18 cellular contexts compared by ENCODE assay signal in genomic region chr5:93250431-93250830, GRCh38.
DNase-seq lines count a peak whose midpoint lies in the region; ATAC-seq and TF ChIP-seq lines count a peak whose summit lies in the region.
"Had no signal": no experiment of that assay in that cellular context is flagged by ENCODE, and none has a peak within 500 bp of the region (broad histone marks: within the 10 kb centered on the region; RNA-seq: fewer than 3 reads in every experiment).

No MANE protein-coding gene starts in this region.

- no peak overlapping the region for H3K27ac ChIP-seq in foreskin keratinocyte
- H3K27ac ChIP-seq: WERI-Rb-1 had no signal

- H3K4me1 ChIP-seq in adipocyte (ENCODE audit: control insufficient read depth, insufficient read depth, low read length) (peaks cover 15% of the 10 kb centered on the region), skeletal muscle satellite cell (ENCODE audit: control insufficient read depth, insufficient read depth, low read length) (peaks cover 30% of the 10 kb centered on the region), foreskin keratinocyte (no peaks in the 10 kb centered on the region)

- DNase-seq in HT-29 (ENCODE audit: low spot score) = peak; percentile 4
- peak; percentile 48 for DNase-seq in adipocyte (ENCODE audit: low read depth)
- DNase-seq in iris pigment epithelial cell (ENCODE audit: low read depth) = peak; percentile 53
- DNase-seq in foreskin keratinocyte = no peak
- DNase-seq in NCI-H1092 treated with DMSO at 0.1 percent for 48 hours (lab: John Stamatoyannopoulos, UW) = no peak
- DNase-seq: activated CD4-positive, alpha-beta T cell treated with anti-CD3 and anti-CD28 coated beads, Interleukin-2, amount 50 U/mL, for 48 hours; activated naive CD4-positive, alpha-beta T cell treated with anti-CD3 and anti-CD28 coated beads, Interleukin-2, amount 50 U/mL, for 16 hours; activated T-cell treated with anti-CD3 and anti-CD28 coated beads, Interleukin-2, amount 50 U/mL, for 1 hour; CD8-positive, alpha-beta memory T cell; DMS79 treated with DMSO at 0.1 percent for 48 hours; islet precursor cell; midbrain; NCI-H446; WERI-Rb-1 had no signal

- no peak for TF ChIP-seq POLR2A in GM18505 (IDR thresholded peaks at IDR 0.05; ENCODE audit: borderline replicate concordance, extremely low read depth, insufficient read depth, insufficient read length)

- H3K4me3 ChIP-seq in adipocyte (ENCODE audit: low read length) = peak overlapping the region; percentile 28
- peak overlapping the region; percentile 68 for H3K4me3 ChIP-seq in skeletal muscle satellite cell (ENCODE audit: low read length)

- H3K36me3 ChIP-seq in adipocyte (ENCODE audit: control insufficient read depth, insufficient read depth, low read length, severe bottlenecking) (no peaks in the 10 kb centered on the region), skeletal muscle satellite cell (ENCODE audit: insufficient read depth, low read length) (no peaks in the 10 kb centered on the region)
- H3K36me3 ChIP-seq: WERI-Rb-1 had no signal

- H3K27me3 ChIP-seq in adipocyte (replicated peaks; ENCODE audit: control insufficient read depth, insufficient read depth, low read length) (no peaks in the 10 kb centered on the region), skeletal muscle satellite cell (ENCODE audit: control insufficient read depth, insufficient read depth, low read length) (no peaks in the 10 kb centered on the region), foreskin keratinocyte (no peaks in the 10 kb centered on the region)

- ATAC-seq in foreskin keratinocyte (no peak), GM18867 (IDR thresholded peaks at IDR 0.05; ENCODE audit: unreplicated experiment) (no peak), GM18505 (IDR thresholded peaks at IDR 0.05; ENCODE audit: unreplicated experiment) (no peak)
- ATAC-seq: stimulated activated memory B cell treated with anti-CD40 and anti-IgM and Interleukin-4, amounts not matched to agents 10 μg/mL and 1 μg/mL and 100 μg/mL, for 72 hours had no signal

- no peak for TF ChIP-seq CTCF in foreskin keratinocyte (conservative IDR thresholded peaks at IDR 0.05)

- peak overlapping the region; percentile 86 for H3K4me2 ChIP-seq in skeletal muscle satellite cell (ENCODE audit: low read length)

- H3K9ac ChIP-seq in adipocyte (ENCODE audit: low read length) (no peak overlapping the region), skeletal muscle satellite cell (ENCODE audit: low read depth, low read length) (peak overlapping the region; percentile 75)

- H3K9me3 ChIP-seq in adipocyte (ENCODE audit: control insufficient read depth, low read length) (no peaks in the 10 kb centered on the region), skeletal muscle satellite cell (replicated peaks; ENCODE audit: low read length) (no peaks in the 10 kb centered on the region)

Comparison
In these comparisons a context has a peak if more than half of its experiments do, and no peak if none do; other contexts are left out.
1. DNase-seq: peak in HT-29 (single experiment), adipocyte (single experiment) and iris pigment epithelial cell (single experiment); none in foreskin keratinocyte (0 of 2) and NCI-H1092 treated with DMSO at 0.1 percent for 48 hours (single experiment).